28 cellular contexts compared by ENCODE assay signal in genomic region chr12:92583910-92584309, GRCh38.
"Had no signal": no experiment of that assay in that cellular context is flagged by ENCODE, and none has a peak within 500 bp of the region (broad histone marks: within the 10 kb centered on the region; RNA-seq: fewer than 3 reads in every experiment).

No MANE protein-coding gene starts in this region.

- H3K9me3 ChIP-seq: suprapubic skin, testis, thoracic aorta, thyroid gland, tibial nerve, transverse colon, upper lobe of right lung, uterus, vagina had no signal

- H3K36me3 Mint-ChIP-seq: type B pancreatic cell had no signal

- H3K27ac ChIP-seq: stomach, suprapubic skin, testis, thoracic aorta, thyroid gland, tibial artery, tibial nerve, transverse colon, upper lobe of left lung, upper lobe of right lung, uterus, vagina had no signal

- H3K27me3 Mint-ChIP-seq: stimulated activated memory B cell treated with anti-CD40 and anti-IgM and Interleukin-4, amounts not matched to agents 10 μg/mL and 1 μg/mL and 100 μg/mL, for 72 hours; stimulated activated naive B cell treated with anti-CD40 and anti-IgM and Interleukin-4, amounts not matched to agents 10 μg/mL and 1 μg/mL and 100 μg/mL, for 72 hours; stimulated activated naive CD8-positive, alpha-beta T cell treated with anti-CD3 and anti-CD28 coated beads, Interleukin-15, amount 100 ng/mL, for 72 hours; stimulated activated naive CD8-positive, alpha-beta T cell treated with anti-CD3 and anti-CD28 coated beads, Interleukin-15, Interleukin-2, amounts not matched to agents 100 ng/mL and 50 ng/mL, for 24 hours; type B pancreatic cell had no signal

- FAIRE-seq: urothelium cell line had no signal

- ATAC-seq: stimulated activated effector memory CD8-positive, alpha-beta T cell treated with anti-CD3 and anti-CD28 coated beads, Interleukin-12 subunit alpha, Interleukin-12 subunit beta, amount 100 ng/mL, for 72 hours; stimulated activated memory B cell treated with anti-CD40 and anti-IgM and Interleukin-4, amounts not matched to agents 10 μg/mL and 1 μg/mL and 100 μg/mL, for 72 hours; stimulated activated naive B cell treated with anti-CD40 and anti-IgM and Interleukin-4, amounts not matched to agents 10 μg/mL and 1 μg/mL and 100 μg/mL, for 72 hours; stimulated activated naive CD8-positive, alpha-beta T cell treated with anti-CD3 and anti-CD28 coated beads, Interleukin-15, amount 100 ng/mL, for 72 hours; stimulated activated naive CD8-positive, alpha-beta T cell treated with anti-CD3 and anti-CD28 coated beads, Interleukin-15, Interleukin-2, amounts not matched to agents 100 U/mL and 50 U/mL, for 24 hours; upper lobe of right lung had no signal

- H3K4me1 Mint-ChIP-seq: stimulated activated memory B cell treated with anti-CD40 and anti-IgM and Interleukin-4, amounts not matched to agents 10 μg/mL and 1 μg/mL and 100 μg/mL, for 72 hours; stimulated activated naive CD8-positive, alpha-beta T cell treated with anti-CD3 and anti-CD28 coated beads, Interleukin-15, amount 100 ng/mL, for 72 hours had no signal

- H3K4me3 ChIP-seq: stomach, suprapubic skin, testis, thoracic aorta, thyroid gland, tibial artery, tibial nerve, transverse colon, upper lobe of left lung, upper lobe of right lung, uterus, vagina had no signal

- H3K4me1 ChIP-seq: stomach, suprapubic skin, testis, thyroid gland, tibial nerve, transverse colon, upper lobe of left lung, upper lobe of right lung, uterus, vagina had no signal

- H3K27ac Mint-ChIP-seq: stimulated activated effector memory CD8-positive, alpha-beta T cell treated with anti-CD3 and anti-CD28 coated beads, Interleukin-12 subunit alpha, Interleukin-12 subunit beta, amount 100 ng/mL, for 72 hours; stimulated activated memory B cell treated with anti-CD40 and anti-IgM and Interleukin-4, amounts not matched to agents 10 μg/mL and 1 μg/mL and 100 μg/mL, for 72 hours; stimulated activated naive B cell treated with anti-CD40 and anti-IgM and Interleukin-4, amounts not matched to agents 10 μg/mL and 1 μg/mL and 100 μg/mL, for 72 hours; stimulated activated naive CD8-positive, alpha-beta T cell treated with anti-CD3 and anti-CD28 coated beads, Interleukin-15, amount 100 ng/mL, for 72 hours; stimulated activated naive CD8-positive, alpha-beta T cell treated with anti-CD3 and anti-CD28 coated beads, Interleukin-15, Interleukin-2, amounts not matched to agents 100 ng/mL and 50 ng/mL, for 24 hours; type B pancreatic cell had no signal

- H3K4me3 Mint-ChIP-seq: stimulated activated effector memory CD8-positive, alpha-beta T cell treated with anti-CD3 and anti-CD28 coated beads, Interleukin-12 subunit alpha, Interleukin-12 subunit beta, amount 100 ng/mL, for 72 hours; stimulated activated memory B cell treated with anti-CD40 and anti-IgM and Interleukin-4, amounts not matched to agents 10 μg/mL and 1 μg/mL and 100 μg/mL, for 72 hours; stimulated activated naive B cell treated with anti-CD40 and anti-IgM and Interleukin-4, amounts not matched to agents 10 μg/mL and 1 μg/mL and 100 μg/mL, for 72 hours; stimulated activated naive CD8-positive, alpha-beta T cell treated with anti-CD3 and anti-CD28 coated beads, Interleukin-15, amount 100 ng/mL, for 72 hours; stimulated activated naive CD8-positive, alpha-beta T cell treated with anti-CD3 and anti-CD28 coated beads, Interleukin-15, Interleukin-2, amounts not matched to agents 100 ng/mL and 50 ng/mL, for 24 hours; type B pancreatic cell had no signal

- H3K27me3 ChIP-seq: stomach, suprapubic skin, testis, thyroid gland, tibial artery, tibial nerve, transverse colon, upper lobe of left lung, upper lobe of right lung, uterus, vagina had no signal

- DNase-seq: stimulated activated CD4-positive, alpha-beta T cell treated with anti-CD3 and anti-CD28 coated beads, Interleukin-2, amount 100 ng/mL, for 48 hours; stimulated activated CD4-positive, alpha-beta T cell treated with anti-CD3 and anti-CD28 coated beads, Interleukin-4, amount 100 ng/mL, for 1 hour; stimulated activated CD4-positive, alpha-beta T cell treated with anti-CD3 and anti-CD28 coated beads, Interleukin-4, amount 100 ng/mL, for 24 hours; stimulated activated CD4-positive, alpha-beta T cell treated with anti-CD3 and anti-CD28 coated beads, Interleukin-4, amount 100 ng/mL, for 4 hours; stimulated activated CD8-positive, alpha-beta memory T cell treated with anti-CD3 and anti-CD28 coated beads, Interleukin-4, amount 100 ng/mL, for 48 hours; stimulated activated naive B cell treated with anti-CD40 and anti-IgM and Interleukin-4, amounts not matched to agents 10 μg/mL and 1 μg/mL and 100 μg/mL, for 72 hours; stimulated activated naive CD4-positive, alpha-beta T cell; stimulated activated naive CD4-positive, alpha-beta T cell treated with Interleukin-2 at 50 U/mL for 16 hours; stimulated activated naive CD8-positive, alpha-beta T cell treated with anti-CD3 and anti-CD28 coated beads, Interleukin-15, amount 100 ng/mL, for 72 hours; stimulated activated naive CD8-positive, alpha-beta T cell treated with anti-CD3 and anti-CD28 coated beads, Interleukin-15, Interleukin-2, amounts not matched to agents 100 U/mL and 50 U/mL, for 24 hours; stomach; substantia nigra; testis; thyroid gland; tibial artery; transverse colon; upper lobe of left lung; upper lobe of right lung; uterus had no signal

- H3K36me3 ChIP-seq: stomach, suprapubic skin, thoracic aorta, thyroid gland, tibial artery, tibial nerve, transverse colon, upper lobe of left lung, upper lobe of right lung, uterus, vagina had no signal
